Comparison of ENCODE assay signal across 7 cellular contexts in the genomic region with DNA sequence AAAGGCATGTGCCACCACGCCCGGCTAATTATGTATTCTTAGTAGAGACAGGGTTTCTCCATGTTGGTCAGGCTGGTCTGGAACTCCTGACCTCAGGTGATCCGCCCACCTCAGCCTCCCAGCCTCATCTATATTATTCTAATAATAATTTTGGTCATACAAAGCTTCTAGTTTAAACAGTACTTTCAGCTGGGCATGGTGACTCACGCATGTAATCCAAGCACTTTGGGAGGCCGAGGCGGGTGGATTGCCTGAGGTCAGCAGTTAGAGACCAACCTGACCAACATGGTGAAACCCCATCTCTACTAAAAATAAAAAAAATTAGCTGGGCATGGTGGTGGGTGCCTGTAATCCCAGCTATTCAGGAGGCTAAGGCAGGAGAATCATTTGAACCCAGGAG. TPM values are rescaled to one million over a fixed set of nuclear protein-coding genes. Genes with fewer than 3 reads are reported as not detected.
DNase-seq lines count a peak whose midpoint lies in the region; TF ChIP-seq lines count a peak whose summit lies in the region.
"Not testable (repeated sequence)": the region's sequence is repeated elsewhere in the genome, so short reads cannot be mapped to it uniquely, and the experiment has no call there.

No MANE protein-coding gene starts in this region.

- H3K36me3 ChIP-seq in MG63; brain microvascular endothelial cell (replicated peaks): not testable (repeated sequence)
- H3K36me3 ChIP-seq in SJCRH30, result peaks cover 18% of the 10 kb centered on the region

- not testable (repeated sequence) for H3K27me3 ChIP-seq in MG63; SJCRH30; brain microvascular endothelial cell (replicated peaks)

- H3K4me1 ChIP-seq in SJCRH30, result not testable (repeated sequence)

- not testable (repeated sequence) for H3K27ac ChIP-seq in SJCRH30, brain microvascular endothelial cell
- peak overlapping the region; percentile 31 for H3K27ac ChIP-seq in epithelial cell of prostate

- DNase-seq in ELR (ENCODE audit: low read depth) (peak; percentile 47), MG63 (peak; percentile 63), SJCRH30 (peak; percentile 45), brain microvascular endothelial cell (peak; percentile 47), glomerular visceral epithelial cell (ENCODE audit: extremely low spot score) (peak; percentile 25), retinal pigment epithelial cell (ENCODE audit: low read depth) (peak; percentile 5)
- DNase-seq in epithelial cell of prostate (ENCODE audit: low read depth, low spot score), result not testable (repeated sequence)

- H3K9me3 ChIP-seq in MG63; SJCRH30 (replicated peaks): not testable (repeated sequence)

- not testable (repeated sequence) for TF ChIP-seq CTCF in brain microvascular endothelial cell (IDR thresholded peaks at IDR 0.05; ENCODE audit: low read depth, low read length, missing control alignments); retinal pigment epithelial cell (conservative IDR thresholded peaks at IDR 0.05; ENCODE audit: low read depth, low read length)

- in situ Hi-C loops in brain microvascular endothelial cell (cut with HindIII; ENCODE audit: low pct_ligation_motif_present, low sequenced_read_pairs), result not testable (repeated sequence)

- H3K4me3 ChIP-seq in MG63; SJCRH30; brain microvascular endothelial cell (ENCODE audit: low read depth, low read length); retinal pigment epithelial cell (ENCODE audit: low read length): not testable (repeated sequence)

RNA-seq across cellular contexts. Expression of a gene that starts 26.1 kb away (rescaled TPM):
- 13.9 and 15.5 TPM in 2 replicates for total RNA-seq in MG63 (2014; rRNA removed; shearing (Covaris generic); ENCODE audit: low replicate concordance)
- total RNA-seq in SJCRH30 (2014; rRNA removed; shearing (Covaris generic)), result 38.2 and 43.6 TPM in 2 replicates
